ENCODE assay signal across 8 cellular contexts in genomic region chr5:111158105-111158744, GRCh38.
A peak's percentile ranks its signal among the peaks of the same experiment; 100 is the strongest.
DNase-seq lines count a peak whose midpoint lies in the region; ATAC-seq, FAIRE-seq and TF ChIP-seq lines count a peak whose summit lies in the region.

No MANE protein-coding gene starts in this region.

- peak; percentile 45 for DNase-seq in GM13977 (ENCODE audit: low spot score)
- DNase-seq in NCI-H526 (lab: John Stamatoyannopoulos, UW) = peak; percentile 26 to 75
- peak; percentile 82 for DNase-seq in activated CD4-positive, alpha-beta memory T cell treated with anti-CD3 and anti-CD28 coated beads for 36 hours
- DNase-seq in effector CD8-positive, alpha-beta T cell (lab: John Stamatoyannopoulos, UW) = peak; percentile 76
- DNase-seq in mesothelial cell of epicardium (ENCODE audit: low spot score in 2 of 2, unreplicated experiment in 2 of 2) = peak; percentile 38 to 85
- DNase-seq in stimulated activated CD8-positive, alpha-beta memory T cell treated with anti-CD3 and anti-CD28 coated beads, Interleukin-4, amount 100 ng/mL, for 1 hour (ENCODE audit: low read depth in 2 of 2, low spot score in 1 of 2) = peak; percentile 44 to 68

- ATAC-seq in HG03108 (IDR thresholded peaks at IDR 0.05; ENCODE audit: unreplicated experiment) = peak; percentile 56

- intact Hi-C loops in activated CD4-positive, alpha-beta memory T cell treated with anti-CD3 and anti-CD28 coated beads for 36 hours (cut with micrococcal nuclease) = loop anchor here (1.0 to 5.0 kb wide), 7 partner anchors 65 to 989 kb away; partner anchors contain the start of gene STARD4

- CTCF ChIA-PET in activated CD4-positive, alpha-beta memory T cell treated with anti-CD3 and anti-CD28 coated beads for 36 hours (lab: Charles Lee) = interaction anchor here (0.6 to 10.4 kb wide), 19 partner anchors 9 to 320 kb away, joined by 3 to 212 read pairs (median 6); no protein-coding TSS in a partner anchor

- FAIRE-seq in A204.1 (lab: Jason Lieb, UNC) = peak; percentile 66

- POLR2A ChIA-PET in activated CD4-positive, alpha-beta memory T cell treated with anti-CD3 and anti-CD28 coated beads for 36 hours (lab: Charles Lee) = no interaction called here

- peak overlapping the region; percentile 17 for H3K4me3 Mint-ChIP-seq in activated CD4-positive, alpha-beta memory T cell treated with anti-CD3 and anti-CD28 coated beads for 36 hours
- no peak overlapping the region for H3K4me3 Mint-ChIP-seq in mesothelial cell of epicardium

- in situ Hi-C loops in GM13977 (cut with MboI; ENCODE audit: low pct_unique_long_range_greater_than_20kb, low sequenced_read_pairs, unreplicated experiment) = loop anchor here (25.0 kb wide), 2 partner anchors 304 to 979 kb away; no protein-coding TSS in a partner anchor

- no peak overlapping the region for H3K27ac Mint-ChIP-seq in activated CD4-positive, alpha-beta memory T cell treated with anti-CD3 and anti-CD28 coated beads for 36 hours
- H3K27ac Mint-ChIP-seq in mesothelial cell of epicardium = no peak overlapping the region

- H3K27me3 Mint-ChIP-seq in activated CD4-positive, alpha-beta memory T cell treated with anti-CD3 and anti-CD28 coated beads for 36 hours = no peaks in the 10 kb centered on the region
- no peaks in the 10 kb centered on the region for H3K27me3 Mint-ChIP-seq in mesothelial cell of epicardium (ENCODE audit: low read depth)

- no peaks in the 10 kb centered on the region for H3K9me3 Mint-ChIP-seq in activated CD4-positive, alpha-beta memory T cell treated with anti-CD3 and anti-CD28 coated beads for 36 hours
- H3K9me3 Mint-ChIP-seq in mesothelial cell of epicardium = peaks cover 8% of the 10 kb centered on the region

- H3K4me1 Mint-ChIP-seq in activated CD4-positive, alpha-beta memory T cell treated with anti-CD3 and anti-CD28 coated beads for 36 hours (ENCODE audit: low read depth) = peaks cover 2% of the 10 kb centered on the region
- peaks cover 14% of the 10 kb centered on the region for H3K4me1 Mint-ChIP-seq in mesothelial cell of epicardium

- H3K36me3 Mint-ChIP-seq in activated CD4-positive, alpha-beta memory T cell treated with anti-CD3 and anti-CD28 coated beads for 36 hours = no peaks in the 10 kb centered on the region
- no peaks in the 10 kb centered on the region for H3K36me3 Mint-ChIP-seq in mesothelial cell of epicardium

- TF ChIP-seq CTCF in GM13977 (IDR thresholded peaks at IDR 0.05; ENCODE audit: extremely low read depth, insufficient read depth, missing control alignments) (peak; percentile 99), mesothelial cell of epicardium (IDR thresholded peaks at IDR 0.05; ENCODE audit: unreplicated experiment) (peak; percentile 99)

Comparison
In these comparisons a context has a peak if more than half of its experiments do, and no peak if none do; other contexts are left out.
1. Peak in every context shown above with its lines: DNase-seq and ATAC-seq.